8 cellular contexts compared by ENCODE assay signal in genomic region chr19:10230904-10231623, GRCh38. TPM values are rescaled to one million over a fixed set of nuclear protein-coding genes. Genes with fewer than 3 reads are reported as not detected.
A peak's percentile ranks its signal among the peaks of the same experiment; 100 is the strongest.
DNase-seq lines count a peak whose midpoint lies in the region; ATAC-seq and TF ChIP-seq lines count a peak whose summit lies in the region.

Gene S1PR2 (minus strand): TSS chr19:10231331. CDS start chr19:10224905, 6,426 bp downstream.

- H3K4me3 Mint-ChIP-seq in activated naive CD8-positive, alpha-beta T cell treated with anti-CD3 and anti-CD28 coated beads, Interleukin-2, amount 50 U/mL, for 24 hours = peak within 1 kb of the TSS; percentile 79

- WGBS in heart right ventricle, 2 donors = 0% methylated on average over 62 to 71 of the region's 71 CpGs
- whole genome bisulfite sequencing in prostate gland = under 1% methylated on average over 42 of the region's 71 CpGs

- H3K4me1 ChIP-seq in heart right ventricle = peaks cover 8 to 65% (median 54%) of the 10 kb centered on the region in 9 donors
- H3K4me1 ChIP-seq in prostate gland (replicated peaks) = peaks cover 3% of the 10 kb centered on the region
- peaks cover 47% of the 10 kb centered on the region for H3K4me1 ChIP-seq in vagina

- TF ChIP-seq POLR2A in prostate gland (IDR thresholded peaks at IDR 0.05) (peak; percentile 23), vagina (IDR thresholded peaks at IDR 0.05) (peak in 1 of 2 donors; percentile 70)

- no peaks in the 10 kb centered on the region for H3K36me3 Mint-ChIP-seq in activated naive CD8-positive, alpha-beta T cell treated with anti-CD3 and anti-CD28 coated beads, Interleukin-2, amount 50 U/mL, for 24 hours (ENCODE audit: low read depth)

- no peaks in the 10 kb centered on the region for H3K9me3 ChIP-seq in heart right ventricle
- H3K9me3 ChIP-seq in prostate gland = no peaks in the 10 kb centered on the region
- H3K9me3 ChIP-seq in vagina = no peaks in the 10 kb centered on the region

- peak; percentile 48 for ATAC-seq in GM19452 (IDR thresholded peaks at IDR 0.05; ENCODE audit: unreplicated experiment)
- peak; percentile 42 for ATAC-seq in activated naive CD8-positive, alpha-beta T cell treated with anti-CD3 and anti-CD28 coated beads, Interleukin-2, amount 50 U/mL, for 24 hours
- ATAC-seq in heart right ventricle = peak; percentile 59 to 84 (median 72)

- intact Hi-C loops in heart right ventricle (cut with DNase I) (loop anchor here in 2 of 10 donors (2.0 to 10.0 kb wide), 3 partner anchors 20 to 116 kb away; partner anchors contain the start of genes DNMT1 (in 1 of the 2), EIF3G (in 1 of the 2) and P2RY11 (in 1 of the 2)), prostate gland (cut with DNase I) (no loop called here), vagina (cut with DNase I) (no loop called here)

- H3K36me3 ChIP-seq in heart right ventricle = no peaks in the 10 kb centered on the region
- no peaks in the 10 kb centered on the region for H3K36me3 ChIP-seq in prostate gland
- no peaks in the 10 kb centered on the region for H3K36me3 ChIP-seq in vagina

- H3K27me3 ChIP-seq in heart right ventricle (peaks cover 0 to 7% (median 0%) of the 10 kb centered on the region in 7 donors), prostate gland (replicated peaks; ENCODE audit: insufficient read depth) (no peaks in the 10 kb centered on the region), vagina (no peaks in the 10 kb centered on the region)

- H3K4me3 ChIP-seq in heart right ventricle (peak within 1 kb of the TSS; percentile 70 to 99 (median 94)), prostate gland (peak within 1 kb of the TSS; percentile 59 to 82), vagina (peak within 1 kb of the TSS; percentile 76 to 96)

- no peaks in the 10 kb centered on the region for H3K9me3 Mint-ChIP-seq in activated naive CD8-positive, alpha-beta T cell treated with anti-CD3 and anti-CD28 coated beads, Interleukin-2, amount 50 U/mL, for 24 hours

- H3K4me1 Mint-ChIP-seq in activated naive CD8-positive, alpha-beta T cell treated with anti-CD3 and anti-CD28 coated beads, Interleukin-2, amount 50 U/mL, for 24 hours = peaks cover 28% of the 10 kb centered on the region

- TF ChIP-seq CTCF in heart right ventricle (IDR thresholded peaks at IDR 0.05) = peak in 1 of 9 donors; percentile 18
- TF ChIP-seq CTCF in prostate gland (IDR thresholded peaks at IDR 0.05) = no peak
- TF ChIP-seq CTCF in vagina (IDR thresholded peaks at IDR 0.05) = no peak

- H3K27me3 Mint-ChIP-seq in activated naive CD8-positive, alpha-beta T cell treated with anti-CD3 and anti-CD28 coated beads, Interleukin-2, amount 50 U/mL, for 24 hours = no peaks in the 10 kb centered on the region

- H3K27ac ChIP-seq in heart right ventricle (peak within 1 kb of the TSS; percentile 81 to 99 (median 94)), prostate gland (peak within 1 kb of the TSS; percentile 81 to 83), vagina (peak within 1 kb of the TSS; percentile 96)

- peak within 1 kb of the TSS; percentile 81 for H3K27ac Mint-ChIP-seq in activated naive CD8-positive, alpha-beta T cell treated with anti-CD3 and anti-CD28 coated beads, Interleukin-2, amount 50 U/mL, for 24 hours

- DNase-seq in Ammon's horn (ENCODE audit: low spot score) = peak; percentile 22
- peak; percentile 76 for DNase-seq in LoVo (ENCODE audit: low spot score)
- DNase-seq in T follicular helper cell (ENCODE audit: low read depth) = peak; percentile 76
- peak; percentile 79 for DNase-seq in activated naive CD8-positive, alpha-beta T cell treated with anti-CD3 and anti-CD28 coated beads, Interleukin-2, amount 50 U/mL, for 24 hours
- peak; percentile 86 to 87 for DNase-seq in heart right ventricle
- DNase-seq in prostate gland (ENCODE audit: low spot score) = peak; percentile 49
- DNase-seq in vagina (ENCODE audit: extremely low spot score in 2 of 2) = no peak

RNA-seq across cellular contexts. Expression of gene S1PR2, which starts in this region (rescaled TPM):
- total RNA-seq in heart right ventricle = 10 to 100 TPM in 1 of 10 donors, 1 to 10 TPM in 9; 1.8 to 12.2 (median 3.3) TPM
- 1 to 10 TPM; 1.8 to 4.8 TPM for polyA plus RNA-seq in heart right ventricle
- total RNA-seq in prostate gland = 1 to 10 TPM; 4.5 to 8.5 TPM
- total RNA-seq in vagina = 28.2 TPM

Comparison
In these comparisons a context has a peak if more than half of its experiments do, and no peak if none do; other contexts are left out.
1. DNase-seq: peak in Ammon's horn (single experiment), LoVo (single experiment), T follicular helper cell (single experiment), activated naive CD8-positive, alpha-beta T cell treated with anti-CD3 and anti-CD28 coated beads, Interleukin-2, amount 50 U/mL, for 24 hours (single experiment), heart right ventricle (2 of 2) and prostate gland (single experiment); none in vagina (0 of 2).
2. Peak in every context shown above with its lines, with median percentiles within 50 percentile points of each other: ATAC-seq, H3K27ac ChIP-seq and H3K4me3 ChIP-seq.